In the genomic region with DNA sequence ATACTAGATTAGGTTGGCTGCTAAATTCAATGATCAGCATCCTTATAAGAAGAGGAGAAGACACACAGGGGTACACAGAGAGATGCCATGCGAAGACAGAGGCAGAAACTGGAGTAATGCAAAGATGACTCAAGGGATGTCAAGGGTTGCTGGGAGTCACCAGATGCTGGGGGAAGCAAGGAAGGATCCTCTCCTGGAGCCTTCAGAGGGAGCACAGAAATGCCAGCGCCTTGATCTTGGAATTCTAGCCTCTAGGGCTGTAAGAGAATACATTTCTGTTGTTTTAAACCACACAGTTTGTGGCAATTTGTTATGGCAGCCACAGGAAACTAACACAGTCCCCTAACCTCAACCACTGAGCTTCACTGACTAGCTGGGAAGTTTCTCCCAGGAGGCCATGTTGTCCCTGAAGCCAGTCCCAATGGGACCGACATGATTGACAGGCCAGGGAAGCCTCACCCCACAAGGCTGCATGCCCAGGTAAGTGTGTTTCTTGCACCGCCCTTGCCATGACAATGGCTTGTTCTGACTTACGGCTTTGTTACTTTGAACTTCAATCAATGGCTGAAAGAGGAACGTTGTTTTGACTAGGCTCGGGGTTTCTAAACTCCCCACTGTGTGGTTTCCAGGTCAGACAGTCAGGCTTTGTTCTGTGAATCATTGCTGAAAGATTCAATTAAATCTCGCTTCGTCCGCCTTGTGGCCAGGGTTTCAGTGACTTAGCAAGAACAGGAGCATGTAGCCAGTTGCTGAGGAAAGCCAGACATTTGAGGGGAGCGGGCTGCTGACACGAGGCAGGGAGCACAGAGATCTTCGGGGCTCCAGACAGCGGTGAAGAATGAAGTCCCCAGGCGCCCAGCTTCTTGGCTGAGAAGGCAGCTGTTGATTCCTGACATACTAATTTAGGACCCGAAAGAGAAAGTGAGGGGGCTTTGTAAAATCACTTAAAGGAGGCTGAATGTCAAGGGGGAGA, we compare ENCODE assay signal across 8 cellular contexts.
DNase-seq lines count a peak whose midpoint lies in the region; ATAC-seq and TF ChIP-seq lines count a peak whose summit lies in the region.

No MANE protein-coding gene starts in this region.

- peaks cover 4 to 9% of the 10 kb centered on the region in 2 donors for H3K36me3 Mint-ChIP-seq in naive B cell

- H3F3A ChIP-seq in OCI-LY1 (ENCODE audit: insufficient read depth, low read length), result no peaks in the 10 kb centered on the region

- TF ChIP-seq POLR2A in gastrocnemius medialis (IDR thresholded peaks at IDR 0.05) (no peak), breast epithelium (IDR thresholded peaks at IDR 0.05) (no peak)

- no peak overlapping the region for H3K4me3 ChIP-seq in HEK293 (ENCODE audit: low read depth, low read length)
- no peak overlapping the region for H3K4me3 ChIP-seq in OCI-LY1 (ENCODE audit: low read depth, low read length, poor library complexity, severe bottlenecking)
- no peak overlapping the region for H3K4me3 ChIP-seq in gastrocnemius medialis
- no peak overlapping the region for H3K4me3 ChIP-seq in breast epithelium

- no peaks in the 10 kb centered on the region for H3K9me3 ChIP-seq in HEK293 (ENCODE audit: control insufficient read depth, insufficient read depth, low read depth, low read length)
- no peaks in the 10 kb centered on the region for H3K9me3 ChIP-seq in OCI-LY1 (ENCODE audit: low read length)
- no peaks in the 10 kb centered on the region for H3K9me3 ChIP-seq in gastrocnemius medialis
- H3K9me3 ChIP-seq in breast epithelium, result no peaks in the 10 kb centered on the region

- H3K27me3 ChIP-seq in OCI-LY1 (ENCODE audit: insufficient read depth, low read length) (no peaks in the 10 kb centered on the region), gastrocnemius medialis (peaks cover 0 to 4% (median 0%) of the 10 kb centered on the region in 3 donors), breast epithelium (no peaks in the 10 kb centered on the region)

- no peaks in the 10 kb centered on the region for H4K20me1 ChIP-seq in OCI-LY1 (ENCODE audit: insufficient read depth, low read length)

- TF ChIP-seq CTCF in GM10248 (IDR thresholded peaks at IDR 0.05; ENCODE audit: control extremely low read depth, extremely low read depth, low read depth, missing control alignments) (no peak), HEK293 (tag by site-specific recombination; IDR thresholded peaks at IDR 0.05) (no peak), OCI-LY1 (IDR thresholded peaks at IDR 0.05; ENCODE audit: low read length) (no peak), gastrocnemius medialis (IDR thresholded peaks at IDR 0.05 in 4 of 5, conservative IDR thresholded peaks at IDR 0.05 in 1 of 5) (no peak), breast epithelium (IDR thresholded peaks at IDR 0.05) (no peak)

- in situ Hi-C loops in gastrocnemius medialis (cut with MboI; ENCODE audit: low sequenced_read_pairs in 4 of 4), result no loop called here

- H3K27ac Mint-ChIP-seq in naive B cell, result peak overlapping the region; percentile 15 to 94 (median 84)

- H3K4me3 Mint-ChIP-seq in naive B cell, result peak overlapping the region; percentile 66 to 90 (median 82)

- no peaks in the 10 kb centered on the region for H3K9me3 Mint-ChIP-seq in naive B cell

- POLR2A ChIA-PET in GM10248 (lab: Yijun Ruan, JAX), result no interaction called here
- POLR2A ChIA-PET in HEK293 (lab: Yijun Ruan, JAX), result no interaction called here

- intact Hi-C loops in gastrocnemius medialis (cut with DNase I; ENCODE audit: low total_unique reads), result no loop called here
- intact Hi-C loops in breast epithelium (cut with DNase I; ENCODE audit: low total_unique reads), result no loop called here

- no peak overlapping the region for H2AFZ ChIP-seq in OCI-LY1 (ENCODE audit: low read length)

- peaks cover 61 to 81% (median 79%) of the 10 kb centered on the region in 3 donors for H3K4me1 Mint-ChIP-seq in naive B cell

- peak overlapping the region; percentile 43; the same call in 1 of the 2 replicates for H3K4me2 ChIP-seq in OCI-LY1 (ENCODE audit: low read length)

- ATAC-seq in naive B cell (ENCODE audit: low read depth in 2 of 2) (peak; percentile 64 to 76), gastrocnemius medialis (no peak)

- H3K27ac ChIP-seq in HEK293 (ENCODE audit: extremely low read depth, low read depth, low read length), result no peak overlapping the region
- no peak overlapping the region for H3K27ac ChIP-seq in OCI-LY1 (ENCODE audit: low read depth, low read length, poor library complexity, severe bottlenecking)
- no peak overlapping the region for H3K27ac ChIP-seq in gastrocnemius medialis
- peak overlapping the region in 1 of 2 donors; percentile 52 for H3K27ac ChIP-seq in breast epithelium

- DNase-seq in GM10248 (ENCODE audit: extremely low spot score), result peak; percentile 59
- DNase-seq in activated naive CD4-positive, alpha-beta T cell treated with anti-CD3 and anti-CD28 coated beads, Interleukin-2, amount 50 U/mL, for 16 hours, result peak; percentile 73
- DNase-seq in naive B cell, result peak; percentile 32
- no peak for DNase-seq in gastrocnemius medialis
- DNase-seq in DMS79 treated with DMSO at 0.1 percent for 48 hours (lab: John Stamatoyannopoulos, UW), result no peak
- DNase-seq in breast epithelium (ENCODE audit: low spot score in 2 of 2), result no peak

- H3K9me2 ChIP-seq in OCI-LY1 (ENCODE audit: low read depth, low read length), result no peaks in the 10 kb centered on the region

- H3K36me3 ChIP-seq in HEK293 (ENCODE audit: control insufficient read depth in 2 of 2, insufficient read depth in 1 of 2, low read length in 2 of 2) (no peaks in the 10 kb centered on the region), OCI-LY1 (ENCODE audit: insufficient read depth, low read length) (peaks cover 31% of the 10 kb centered on the region; the same call in 1 of the 2 replicates), gastrocnemius medialis (no peaks in the 10 kb centered on the region), breast epithelium (no peaks in the 10 kb centered on the region)

- no peaks in the 10 kb centered on the region for H3K27me3 Mint-ChIP-seq in naive B cell

- no peaks in the 10 kb centered on the region for H3K79me2 ChIP-seq in OCI-LY1 (ENCODE audit: insufficient read depth, low read length)

- CTCF ChIA-PET in GM10248 (lab: Yijun Ruan, JAX), result interaction anchor here (0.9 to 4.8 kb wide), 4 partner anchors 12 to 120 kb away, joined by 3 to 40 read pairs (median 4); no protein-coding TSS in a partner anchor
- CTCF ChIA-PET in HEK293 (lab: Yijun Ruan, JAX), result interaction anchor here (0.6 kb wide), 1 partner anchor 392 kb away, joined by 3 read pairs; no protein-coding TSS in a partner anchor

- no peak overlapping the region for H3K9ac ChIP-seq in OCI-LY1 (ENCODE audit: low read length)

- peaks cover 7% of the 10 kb centered on the region for H3K4me1 ChIP-seq in HEK293 (ENCODE audit: control insufficient read depth, insufficient read depth, low read length)
- peaks cover 23% of the 10 kb centered on the region for H3K4me1 ChIP-seq in OCI-LY1 (ENCODE audit: insufficient read depth, low read length, severe bottlenecking)
- no peaks in the 10 kb centered on the region for H3K4me1 ChIP-seq in gastrocnemius medialis
- no peaks in the 10 kb centered on the region for H3K4me1 ChIP-seq in breast epithelium

TF ChIP-seq in HEK293, 187 proteins besides CTCF, POLR2A, EP300 and RAD21:
- TF ChIP-seq, protein P1, sequence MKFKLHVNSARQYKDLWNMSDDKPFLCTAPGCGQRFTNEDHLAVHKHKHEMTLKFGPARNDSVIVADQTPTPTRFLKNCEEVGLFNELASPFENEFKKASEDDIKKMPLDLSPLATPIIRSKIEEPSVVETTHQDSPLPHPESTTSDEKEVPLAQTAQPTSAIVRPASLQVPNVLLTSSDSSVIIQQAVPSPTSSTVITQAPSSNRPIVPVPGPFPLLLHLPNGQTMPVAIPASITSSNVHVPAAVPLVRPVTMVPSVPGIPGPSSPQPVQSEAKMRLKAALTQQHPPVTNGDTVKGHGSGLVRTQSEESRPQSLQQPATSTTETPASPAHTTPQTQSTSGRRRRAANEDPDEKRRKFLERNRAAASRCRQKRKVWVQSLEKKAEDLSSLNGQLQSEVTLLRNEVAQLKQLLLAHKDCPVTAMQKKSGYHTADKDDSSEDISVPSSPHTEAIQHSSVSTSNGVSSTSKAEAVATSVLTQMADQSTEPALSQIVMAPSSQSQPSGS (tag by site-specific recombination; IDR thresholded peaks at IDR 0.05; ENCODE audit: low read depth), result peak; percentile 45; the same call in 1 of the 2 replicates
- TF ChIP-seq, protein P2, sequence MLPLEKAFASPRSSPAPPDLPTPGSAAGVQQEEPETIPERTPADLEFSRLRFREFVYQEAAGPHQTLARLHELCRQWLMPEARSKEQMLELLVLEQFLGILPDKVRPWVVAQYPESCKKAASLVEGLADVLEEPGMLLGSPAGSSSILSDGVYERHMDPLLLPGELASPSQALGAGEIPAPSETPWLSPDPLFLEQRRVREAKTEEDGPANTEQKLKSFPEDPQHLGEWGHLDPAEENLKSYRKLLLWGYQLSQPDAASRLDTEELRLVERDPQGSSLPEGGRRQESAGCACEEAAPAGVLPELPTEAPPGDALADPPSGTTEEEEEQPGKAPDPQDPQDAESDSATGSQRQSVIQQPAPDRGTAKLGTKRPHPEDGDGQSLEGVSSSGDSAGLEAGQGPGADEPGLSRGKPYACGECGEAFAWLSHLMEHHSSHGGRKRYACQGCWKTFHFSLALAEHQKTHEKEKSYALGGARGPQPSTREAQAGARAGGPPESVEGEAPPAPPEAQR (tag by site-specific recombination; IDR thresholded peaks at IDR 0.05), result no peak
- TF ChIP-seq ZNF558 (tag by site-specific recombination; IDR thresholded peaks at IDR 0.05), result no peak

Comparison
In these comparisons a context has a peak if more than half of its experiments do, and no peak if none do; other contexts are left out.
1. DNase-seq: peak in GM10248 (single experiment), activated naive CD4-positive, alpha-beta T cell treated with anti-CD3 and anti-CD28 coated beads, Interleukin-2, amount 50 U/mL, for 16 hours (single experiment) and naive B cell (single experiment); none in gastrocnemius medialis (0 of 2), DMS79 treated with DMSO at 0.1 percent for 48 hours (single experiment) and breast epithelium (0 of 2).
2. ATAC-seq: peak in naive B cell (2 of 2); none in gastrocnemius medialis (0 of 2).